Comparison of ENCODE assay signal across 31 cellular contexts in genomic region chr1:179146916-179147315, GRCh38.
DNase-seq lines count a peak whose midpoint lies in the region; ATAC-seq, FAIRE-seq and TF ChIP-seq lines count a peak whose summit lies in the region.
"Had no signal": no experiment of that assay in that cellular context is flagged by ENCODE, and none has a peak within 500 bp of the region (broad histone marks: within the 10 kb centered on the region; RNA-seq: fewer than 3 reads in every experiment).

No MANE protein-coding gene starts in this region.

- H3K9me2 ChIP-seq in Karpas-422 (replicated peaks; ENCODE audit: insufficient read depth, low read length): no peaks in the 10 kb centered on the region

- no peaks in the 10 kb centered on the region for H3K9me3 ChIP-seq in Karpas-422 (ENCODE audit: low read length)
- peaks cover 3% of the 10 kb centered on the region for H3K9me3 ChIP-seq in mesenchymal stem cell (ENCODE audit: control insufficient read depth, low read length)
- H3K9me3 ChIP-seq: thoracic aorta, vagina had no signal

- H2BK15ac ChIP-seq in mesenchymal stem cell (ENCODE audit: low read depth, poor library complexity, severe bottlenecking): no peak overlapping the region

- no peak overlapping the region for H4K91ac ChIP-seq in mesenchymal stem cell (ENCODE audit: low read length)

- no peak overlapping the region for H3K4me2 ChIP-seq in Karpas-422 (ENCODE audit: low read depth, low read length, poor library complexity, severe bottlenecking)
- no peak overlapping the region for H3K4me2 ChIP-seq in mesenchymal stem cell (ENCODE audit: low read length, poor library complexity, severe bottlenecking)
- H3K4me2 ChIP-seq: BLaER1, KMS-11 had no signal

- H2BK5ac ChIP-seq in mesenchymal stem cell (ENCODE audit: low read depth, low read length, poor library complexity, severe bottlenecking): no peak overlapping the region

- peaks cover 65% of the 10 kb centered on the region for H3K79me2 ChIP-seq in Karpas-422 (ENCODE audit: low read length)

- H3K36me3 ChIP-seq in Karpas-422 (ENCODE audit: insufficient read depth, low read length) (no peaks in the 10 kb centered on the region), mesenchymal stem cell (ENCODE audit: control insufficient read depth in 1 of 2, insufficient read depth in 2 of 2, low read depth in 1 of 2, low read length in 2 of 2) (peaks cover 3 to 4% of the 10 kb centered on the region in 2 experiments)
- H3K36me3 ChIP-seq: thoracic aorta, vagina had no signal

- H3K4me1 ChIP-seq in Karpas-422 (ENCODE audit: low read length) (peaks cover 24% of the 10 kb centered on the region), mesenchymal stem cell (ENCODE audit: control insufficient read depth, insufficient read depth, low read depth, low read length) (peaks cover 1% of the 10 kb centered on the region)

- H3K4me3 Mint-ChIP-seq in chondrocyte (ENCODE audit: unreplicated experiment): no peak overlapping the region
- H3K4me3 Mint-ChIP-seq: H9; T-helper 1 cell treated with Interleukin-12 subunit alpha and Interleukin-12 subunit beta and Interleukin-4 antibody, amounts not matched to agents 30 μg/mL and 1 μg/mL, for 36 hours had no signal

- no peak for ATAC-seq in HG03097 (IDR thresholded peaks at IDR 0.05; ENCODE audit: low FRiP score, unreplicated experiment)
- ATAC-seq in HG03460 (IDR thresholded peaks at IDR 0.05; ENCODE audit: unreplicated experiment): no peak
- ATAC-seq: GM12878; heart left ventricle; left cardiac atrium; stimulated activated naive CD8-positive, alpha-beta T cell treated with anti-CD3 and anti-CD28 coated beads, Interleukin-15, Interleukin-2, amounts not matched to agents 100 U/mL and 50 U/mL, for 24 hours had no signal

- H2AK5ac ChIP-seq in mesenchymal stem cell (ENCODE audit: low read length, severe bottlenecking): no peak overlapping the region

- H3K9ac ChIP-seq in Karpas-422 (ENCODE audit: low read length) (no peak overlapping the region), mesenchymal stem cell (ENCODE audit: low read length) (peak overlapping the region; percentile 49)
- H3K9ac ChIP-seq: BLaER1, KMS-11 had no signal

- peaks cover 28% of the 10 kb centered on the region for H3K4me1 Mint-ChIP-seq in chondrocyte (ENCODE audit: low read depth)

- FAIRE-seq in GM12892 (lab: Jason Lieb, UNC): no peak
- FAIRE-seq: GM12878, HTR-8/SVneo, RCC 7860 had no signal

- DNase-seq in EH (ENCODE audit: low read depth) (peak; percentile 65), Karpas-422 (peak; percentile 25), chondrocyte (ENCODE audit: low spot score) (no peak), mesenchymal stem cell (no peak), GM12892 (ENCODE audit: insufficient read length) (no peak), glomerular visceral epithelial cell (ENCODE audit: extremely low spot score) (no peak)
- DNase-seq: ACHN; activated CD4-positive, alpha-beta T cell treated with anti-CD3 and anti-CD28 coated beads for 4 hours; activated CD8-positive, alpha-beta memory T cell treated with anti-CD3 and anti-CD28 coated beads for 24 hours; activated gamma-delta T cell treated with Interleukin-2 at 50 U/mL for 16 hours; activated T-cell treated with anti-CD3 and anti-CD28 coated beads, Interleukin-2, amount 50 U/mL, for 1 hour; COR-L47; H9; heart left ventricle; left cardiac atrium; NCI-H1694 treated with DMSO at 0.1 percent for 48 hours; NCI-H2171 treated with DMSO at 0.1 percent for 48 hours; occipital lobe; stimulated activated CD4-positive, alpha-beta T cell treated with anti-CD3 and anti-CD28 coated beads, Interleukin-12 subunit alpha, Interleukin-12 subunit beta, amount 100 ng/mL, for 4 hours; stimulated activated naive CD8-positive, alpha-beta T cell treated with anti-CD3 and anti-CD28 coated beads, Interleukin-15, Interleukin-2, amounts not matched to agents 100 U/mL and 50 U/mL, for 24 hours had no signal

- peak overlapping the region; percentile 83 for H3K27ac Mint-ChIP-seq in chondrocyte (ENCODE audit: unreplicated experiment)
- H3K27ac Mint-ChIP-seq: H9; T-helper 1 cell treated with Interleukin-12 subunit alpha and Interleukin-12 subunit beta and Interleukin-4 antibody, amounts not matched to agents 30 μg/mL and 1 μg/mL, for 36 hours had no signal

- H3K79me1 ChIP-seq in mesenchymal stem cell (replicated peaks; ENCODE audit: low read length, poor library complexity, severe bottlenecking): peaks cover 13% of the 10 kb centered on the region

- H3K36me3 Mint-ChIP-seq in chondrocyte (ENCODE audit: low read depth): no peaks in the 10 kb centered on the region

- H3K4me3 ChIP-seq in Karpas-422 (ENCODE audit: low read length) (no peak overlapping the region), mesenchymal stem cell (ENCODE audit: insufficient read depth in 1 of 2, low read depth in 1 of 2, low read length in 2 of 2) (no peak overlapping the region)
- H3K4me3 ChIP-seq: BLaER1, coronary artery, GM12878, heart left ventricle, thoracic aorta, vagina had no signal

- H3K9me3 Mint-ChIP-seq in chondrocyte (ENCODE audit: low read depth): peaks cover 3% of the 10 kb centered on the region

- no peak for TF ChIP-seq POLR2A in GM12892 (IDR thresholded peaks at IDR 0.05; ENCODE audit: low read depth, low read length)

- H3K27me3 ChIP-seq in Karpas-422 (ENCODE audit: low read length): no peaks in the 10 kb centered on the region
- H3K27me3 ChIP-seq in mesenchymal stem cell (ENCODE audit: control insufficient read depth in 1 of 2, insufficient read depth in 1 of 2, low read length in 2 of 2): no peaks in the 10 kb centered on the region
- H3K27me3 ChIP-seq: BLaER1, heart left ventricle, vagina had no signal

- no peaks in the 10 kb centered on the region for H4K20me1 ChIP-seq in Karpas-422 (ENCODE audit: insufficient read depth, low read depth, low read length)
- H4K20me1 ChIP-seq: BLaER1 had no signal

- H4K8ac ChIP-seq in mesenchymal stem cell (ENCODE audit: low read length): no peak overlapping the region

- H2BK12ac ChIP-seq in mesenchymal stem cell (ENCODE audit: low read length in 2 of 2): no peak overlapping the region

- H2AFZ ChIP-seq in Karpas-422 (ENCODE audit: low read length) (no peak overlapping the region), mesenchymal stem cell (ENCODE audit: low read depth, low read length) (no peak overlapping the region)

- TF ChIP-seq CTCF in chondrocyte (IDR thresholded peaks at IDR 0.05): no peak

- no peak overlapping the region for H3K14ac ChIP-seq in mesenchymal stem cell (ENCODE audit: low read length in 2 of 2)

- no peak overlapping the region for H3K27ac ChIP-seq in Karpas-422 (ENCODE audit: low read length)
- no peak overlapping the region for H3K27ac ChIP-seq in mesenchymal stem cell (ENCODE audit: low read length, poor library complexity, severe bottlenecking)
- H3K27ac ChIP-seq: BLaER1, coronary artery, heart left ventricle, KMS-11, thoracic aorta, vagina had no signal

- 89% methylated on average over 1 of the region's 1 CpG for WGBS in mesenchymal stem cell

- H2BK120ac ChIP-seq in mesenchymal stem cell (ENCODE audit: low read depth, low read length): no peak overlapping the region

- H3K4ac ChIP-seq in mesenchymal stem cell (ENCODE audit: low read depth in 1 of 2, low read length in 2 of 2): no peak overlapping the region

- H3K23ac ChIP-seq in mesenchymal stem cell (ENCODE audit: low read length in 2 of 2): no peak overlapping the region

- H3K27me3 Mint-ChIP-seq in chondrocyte (ENCODE audit: low read depth): no peaks in the 10 kb centered on the region

- no peak overlapping the region for H3K18ac ChIP-seq in mesenchymal stem cell (ENCODE audit: low read depth in 1 of 2, low read length in 2 of 2)

Comparison
In these comparisons a context has a peak if more than half of its experiments do, and no peak if none do; other contexts are left out.
1. DNase-seq: peak in EH (single experiment) and Karpas-422 (single experiment); none in chondrocyte (single experiment), mesenchymal stem cell (single experiment), GM12892 (single experiment) and glomerular visceral epithelial cell (single experiment).